8 cellular contexts compared by ENCODE assay signal in genomic region chrX:39577976-39578962, GRCh38.
DNase-seq lines count a peak whose midpoint lies in the region; ATAC-seq and TF ChIP-seq lines count a peak whose summit lies in the region.

No MANE protein-coding gene starts in this region.

- H3K27ac Mint-ChIP-seq in CD14-positive monocyte, result no peak overlapping the region

- H2AFZ ChIP-seq in neuronal stem cell (ENCODE audit: low read length), result no peak overlapping the region

- H2BK15ac ChIP-seq in neuronal stem cell (ENCODE audit: low read length), result no peak overlapping the region

- no peaks in the 10 kb centered on the region for H3K79me1 ChIP-seq in neuronal stem cell (ENCODE audit: low read depth, low read length)

- H3K27me3 ChIP-seq in neuronal stem cell (ENCODE audit: control insufficient read depth in 3 of 3, insufficient read depth in 3 of 3, low read depth in 1 of 3, low read length in 3 of 3), result peaks cover 0 to 41% (median 0%) of the 10 kb centered on the region in 3 experiments

- H3K4ac ChIP-seq in neuronal stem cell (ENCODE audit: low read length), result no peak overlapping the region

- H3K4me2 ChIP-seq in neuronal stem cell (ENCODE audit: insufficient read depth, low read length, poor library complexity, severe bottlenecking), result no peak overlapping the region

- no peak overlapping the region for H3K27ac ChIP-seq in neuronal stem cell (replicated peaks; ENCODE audit: low read length)

- no peak overlapping the region for H3K9ac ChIP-seq in neuronal stem cell (ENCODE audit: low read depth, low read length, poor library complexity)

- no peak overlapping the region for H4K8ac ChIP-seq in neuronal stem cell (ENCODE audit: low read depth, low read length)

- H3K4me1 ChIP-seq in neuronal stem cell (ENCODE audit: control insufficient read depth in 2 of 2, insufficient read depth in 1 of 2, low read depth in 1 of 2, low read length in 2 of 2), result peaks cover 0 to 3% of the 10 kb centered on the region in 2 donors

- no peak overlapping the region for H2BK120ac ChIP-seq in neuronal stem cell (ENCODE audit: low read depth, low read length)

- no peak overlapping the region for H3K18ac ChIP-seq in neuronal stem cell (ENCODE audit: low read length)

- H3K9me3 ChIP-seq in neuronal stem cell (replicated peaks in 1 of 2; ENCODE audit: control insufficient read depth in 2 of 2, insufficient read depth in 1 of 2, low read depth in 1 of 2, low read length in 2 of 2), result no peaks in the 10 kb centered on the region

- no peak overlapping the region for H2BK12ac ChIP-seq in neuronal stem cell (ENCODE audit: low read length)

- intact Hi-C loops in CD14-positive monocyte (cut with micrococcal nuclease), result no loop called here

- H3K23ac ChIP-seq in neuronal stem cell (ENCODE audit: low read depth, low read length, poor library complexity), result no peak overlapping the region

- WGBS in neuronal stem cell (ENCODE audit: extremely low coverage in 2 of 2, insufficient read length in 2 of 2, insufficient replicate concordance in 1 of 2), 2 donors, result no CpG with 5 or more reads among the region's 17 CpGs

- H2AK5ac ChIP-seq in neuronal stem cell (ENCODE audit: low read depth, low read length), result no peak overlapping the region

- no peak overlapping the region for H3K14ac ChIP-seq in neuronal stem cell (ENCODE audit: low read length)

- no peak overlapping the region for H3K4me3 ChIP-seq in GM12864 (ENCODE audit: low read depth, low read length)
- no peak overlapping the region for H3K4me3 ChIP-seq in neuronal stem cell (ENCODE audit: low read length in 2 of 2)

- H2BK5ac ChIP-seq in neuronal stem cell (ENCODE audit: low read length), result no peak overlapping the region

- H3K9me3 Mint-ChIP-seq in CD14-positive monocyte, result peaks cover 0 to 2% (median 0%) of the 10 kb centered on the region in 7 donors

- DNase-seq in GM12864 (ENCODE audit: low read depth), result peak; percentile 27
- DNase-seq in MV-4-11 (lab: John Stamatoyannopoulos, UW), result peak; percentile 55
- DNase-seq in activated effector memory CD4-positive, alpha-beta T cell treated with Interleukin-2 at 50 U/mL for 16 hours, result peak; percentile 1
- peak; percentile 64 for DNase-seq in stimulated activated CD4-positive, alpha-beta T cell treated with anti-CD3 and anti-CD28 coated beads, Interleukin-4, amount 100 ng/mL, for 24 hours
- no peak for DNase-seq in neuronal stem cell (ENCODE audit: low spot score)
- no peak for DNase-seq in CD14-positive monocyte (ENCODE audit: low spot score)
- no peak for DNase-seq in GF-D8 (lab: John Stamatoyannopoulos, UW)

- TF ChIP-seq CTCF in GM12864 (IDR thresholded peaks at IDR 0.05; ENCODE audit: low read depth, low read length, missing control alignments) (peak; percentile 13), CD14-positive monocyte (IDR thresholded peaks at IDR 0.05) (no peak)

- H3K36me3 Mint-ChIP-seq in CD14-positive monocyte, result no peaks in the 10 kb centered on the region

- ATAC-seq in GM21717 (IDR thresholded peaks at IDR 0.05; ENCODE audit: unreplicated experiment), result peak; percentile 94

- H3K27me3 Mint-ChIP-seq in CD14-positive monocyte (ENCODE audit: low read depth in 3 of 3), result peaks cover 7 to 15% (median 8%) of the 10 kb centered on the region in 3 donors

- H3K4me1 Mint-ChIP-seq in CD14-positive monocyte, result peaks cover 3% of the 10 kb centered on the region

- H4K91ac ChIP-seq in neuronal stem cell (ENCODE audit: low read depth, low read length, poor library complexity), result no peak overlapping the region

- H3K36me3 ChIP-seq in neuronal stem cell (replicated peaks in 1 of 2; ENCODE audit: control insufficient read depth in 2 of 2, insufficient read depth in 2 of 2, low read length in 2 of 2), result no peaks in the 10 kb centered on the region

- H3K4me3 Mint-ChIP-seq in CD14-positive monocyte, result no peak overlapping the region

Comparison
In these comparisons a context has a peak if more than half of its experiments do, and no peak if none do; other contexts are left out.
1. DNase-seq: peak in GM12864 (single experiment), MV-4-11 (single experiment), activated effector memory CD4-positive, alpha-beta T cell treated with Interleukin-2 at 50 U/mL for 16 hours (single experiment) and stimulated activated CD4-positive, alpha-beta T cell treated with anti-CD3 and anti-CD28 coated beads, Interleukin-4, amount 100 ng/mL, for 24 hours (single experiment); none in neuronal stem cell (single experiment), CD14-positive monocyte (single experiment) and GF-D8 (single experiment).